8 cellular contexts compared by ENCODE assay signal in genomic region chr2:25041307-25041927, GRCh38. TPM values are rescaled to one million over a fixed set of nuclear protein-coding genes. Genes with fewer than 3 reads are reported as not detected.
DNase-seq lines count a peak whose midpoint lies in the region; ATAC-seq and TF ChIP-seq lines count a peak whose summit lies in the region.

No MANE protein-coding gene starts in this region.

- no peak for TF ChIP-seq POLR2A in thyroid gland (IDR thresholded peaks at IDR 0.05)

- peak overlapping the region; percentile 13; the same call in 1 of the 2 replicates for H3K4me3 ChIP-seq in HFF-Myc (replicated peaks; ENCODE audit: low read depth, low read length)
- peak overlapping the region in 2 of 3 donors; percentile 31 to 70 for H3K4me3 ChIP-seq in thyroid gland (replicated peaks in 1 of 3)

- H3K27me3 Mint-ChIP-seq in activated CD4-positive, alpha-beta T cell treated with anti-CD3 and anti-CD28 coated beads, Interleukin-2, amount 10 ng/mL, durations not matched to agents 24 days and 14 days, result peaks cover 46% of the 10 kb centered on the region

- H3K27ac ChIP-seq in thyroid gland, result peak overlapping the region in 2 of 3 donors; percentile 66 to 75

- H3K4me1 ChIP-seq in thyroid gland, result peaks cover 0 to 24% of the 10 kb centered on the region in 2 donors

- ATAC-seq in esophagus mucosa (peak; percentile 69), GM21381 (IDR thresholded peaks at IDR 0.05; ENCODE audit: unreplicated experiment) (no peak)

- WGBS in thyroid gland, 2 donors, result 0 to 4% methylated on average over 16 to 18 of the region's 28 CpGs

- no peak overlapping the region for H3K27ac Mint-ChIP-seq in activated CD4-positive, alpha-beta T cell treated with anti-CD3 and anti-CD28 coated beads, Interleukin-2, amount 10 ng/mL, durations not matched to agents 24 days and 14 days

- H3K9me3 ChIP-seq in thyroid gland, result no peaks in the 10 kb centered on the region

- H3K36me3 Mint-ChIP-seq in activated CD4-positive, alpha-beta T cell treated with anti-CD3 and anti-CD28 coated beads, Interleukin-2, amount 10 ng/mL, durations not matched to agents 24 days and 14 days (ENCODE audit: low read depth), result no peaks in the 10 kb centered on the region

- peak overlapping the region; percentile 81 for H3K4me3 Mint-ChIP-seq in activated CD4-positive, alpha-beta T cell treated with anti-CD3 and anti-CD28 coated beads, Interleukin-2, amount 10 ng/mL, durations not matched to agents 24 days and 14 days

- H3K4me1 Mint-ChIP-seq in activated CD4-positive, alpha-beta T cell treated with anti-CD3 and anti-CD28 coated beads, Interleukin-2, amount 10 ng/mL, durations not matched to agents 24 days and 14 days, result peaks cover 22% of the 10 kb centered on the region

- DNase-seq in DMS153 treated with DMSO at 0.1 percent for 48 hours (lab: John Stamatoyannopoulos, UW; ENCODE audit: unreplicated experiment), result peak; percentile 82
- DNase-seq in HFF-Myc (ENCODE audit: extremely low read depth, low read depth), result no peak
- DNase-seq in NCI-H2081 (lab: John Stamatoyannopoulos, UW), result peak; percentile 87 to 92
- DNase-seq in activated CD4-positive, alpha-beta T cell treated with anti-CD3 and anti-CD28 coated beads, Interleukin-2, amount 10 ng/mL, durations not matched to agents 24 days and 14 days, result peak; percentile 73
- DNase-seq in mucosa of gallbladder (ENCODE audit: low spot score), result peak; percentile 40
- peak; percentile 89 to 90 for DNase-seq in thyroid gland

- TF ChIP-seq CTCF in HFF-Myc (IDR thresholded peaks at IDR 0.05; ENCODE audit: low read depth, low read length, missing control alignments) (peak; percentile 5), thyroid gland (IDR thresholded peaks at IDR 0.05) (peak in 5 of 6 experiments; percentile 48 to 69 (median 53))

- no peaks in the 10 kb centered on the region for H3K27me3 ChIP-seq in thyroid gland

- intact Hi-C loops in activated CD4-positive, alpha-beta T cell treated with anti-CD3 and anti-CD28 coated beads, Interleukin-2, amount 10 ng/mL, durations not matched to agents 24 days and 14 days (cut with micrococcal nuclease), result loop anchor here (5.0 kb wide), 3 partner anchors 91 to 249 kb away; partner anchors contain the start of genes ADCY3, CENPO and PTRHD1
- intact Hi-C loops in thyroid gland (cut with DNase I), result no loop called here

- no peaks in the 10 kb centered on the region for H3K36me3 ChIP-seq in thyroid gland

- H3K9me3 Mint-ChIP-seq in activated CD4-positive, alpha-beta T cell treated with anti-CD3 and anti-CD28 coated beads, Interleukin-2, amount 10 ng/mL, durations not matched to agents 24 days and 14 days, result no peaks in the 10 kb centered on the region

RNA-seq across cellular contexts. Expression of gene EFR3B, which starts 0.5 kb away (rescaled TPM):
- 0.09 and 0.12 TPM in 2 replicates for total RNA-seq in activated CD4-positive, alpha-beta T cell treated with anti-CD3 and anti-CD28 coated beads, Interleukin-2, amount 10 ng/mL, durations not matched to agents 24 days and 14 days
- total RNA-seq in esophagus mucosa (0.48 TPM), mucosa of gallbladder (1.8 TPM), thyroid gland (10 to 100 TPM; 17.3 to 21.5 (median 20.0) TPM)
